Comparison of ENCODE assay signal across 20 cellular contexts in the genomic region with DNA sequence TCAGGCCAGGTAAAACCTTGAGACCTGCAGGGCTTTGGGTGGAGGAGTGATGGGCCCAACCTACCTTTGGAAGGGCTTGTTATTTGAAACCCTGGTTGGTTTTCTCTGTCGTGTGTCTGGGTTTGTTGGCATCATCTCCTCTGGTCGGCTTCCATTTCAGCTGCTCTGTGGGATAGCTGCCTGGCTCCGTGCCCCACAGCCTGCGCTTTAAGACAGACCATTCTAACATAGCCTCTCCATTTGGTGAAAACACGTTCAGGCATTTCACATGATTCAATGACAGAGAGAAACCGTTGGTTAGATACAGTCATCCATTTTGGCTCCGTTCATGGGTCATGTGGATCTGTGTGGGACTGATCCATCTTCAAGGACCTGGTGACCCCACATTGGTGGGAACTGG. TPM values are rescaled to one million over a fixed set of nuclear protein-coding genes. Genes with fewer than 3 reads are reported as not detected.
DNase-seq lines count a peak whose midpoint lies in the region; ATAC-seq, FAIRE-seq and TF ChIP-seq lines count a peak whose summit lies in the region.
"Had no signal": no experiment of that assay in that cellular context is flagged by ENCODE, and none has a peak within 500 bp of the region (broad histone marks: within the 10 kb centered on the region; RNA-seq: fewer than 3 reads in every experiment).

No MANE protein-coding gene starts in this region.

- TF ChIP-seq RAD21 in H1 (IDR thresholded peaks at IDR 0.05 in 1 of 2, conservative IDR thresholded peaks at IDR 0.05 in 1 of 2; ENCODE audit: low read depth in 2 of 2, low read length in 2 of 2) = no peak

- peaks cover 5 to 33% (median 20%) of the 10 kb centered on the region in 4 experiments for H3K36me3 ChIP-seq in H1 (ENCODE audit: control insufficient read depth in 2 of 4, insufficient read depth in 4 of 4, low read length in 3 of 4)
- H3K36me3 ChIP-seq: SJCRH30 had no signal

- ATAC-seq in HG03432 (IDR thresholded peaks at IDR 0.05; ENCODE audit: unreplicated experiment) (no peak), GM19351 (IDR thresholded peaks at IDR 0.05; ENCODE audit: unreplicated experiment) (no peak), HG03045 (IDR thresholded peaks at IDR 0.05; ENCODE audit: unreplicated experiment) (no peak)
- ATAC-seq: GM23338, HCT116, HepG2, Panc1 had no signal

- peaks cover 6 to 30% (median 25%) of the 10 kb centered on the region in 4 experiments; a peak in 6 of 7 replicates for H3K4me1 ChIP-seq in H1 (replicated peaks in 1 of 4; ENCODE audit: control insufficient read depth in 3 of 4, insufficient read depth in 4 of 4, low read length in 3 of 4)
- H3K4me1 ChIP-seq: SJCRH30 had no signal

- peaks cover 18% of the 10 kb centered on the region for H3K36me3 Mint-ChIP-seq in activated T-helper 1 cell treated with anti-CD3 and anti-CD28 coated beads, Interleukin-12 subunit alpha, Interleukin-12 subunit beta, Interleukin-2, Interleukin-4 antibody, amounts not matched to agents 30 ng/mL and 10 ng/mL and 1 ng/mL, durations not matched to agents 14 hours and 24 hours and 36 hours (ENCODE audit: low read depth)
- H3K36me3 Mint-ChIP-seq: CD14-positive monocyte had no signal

- no peaks in the 10 kb centered on the region for H3K79me2 ChIP-seq in H1 (ENCODE audit: control insufficient read depth in 1 of 2, insufficient read depth in 2 of 2, low read length in 2 of 2)

- no peak overlapping the region for H2BK5ac ChIP-seq in H1 (ENCODE audit: low read depth, low read length)

- no peak overlapping the region for H3K4me2 ChIP-seq in H1 (ENCODE audit: insufficient read depth in 1 of 2, low read depth in 2 of 2, low read length in 2 of 2)

- no peaks in the 10 kb centered on the region for H3K9me3 Mint-ChIP-seq in activated T-helper 1 cell treated with anti-CD3 and anti-CD28 coated beads, Interleukin-12 subunit alpha, Interleukin-12 subunit beta, Interleukin-2, Interleukin-4 antibody, amounts not matched to agents 30 ng/mL and 10 ng/mL and 1 ng/mL, durations not matched to agents 14 hours and 24 hours and 36 hours
- H3K9me3 Mint-ChIP-seq: CD14-positive monocyte had no signal

- peaks cover 3% of the 10 kb centered on the region; the same call in 1 of the 2 replicates for H3K23me2 ChIP-seq in H1 (ENCODE audit: low read depth, low read length)

- no peak for TF ChIP-seq EP300 in H1 (IDR thresholded peaks at IDR 0.05; ENCODE audit: borderline replicate concordance in 1 of 2, low read depth in 2 of 2, low read length in 2 of 2)

- no peak overlapping the region for H4K5ac ChIP-seq in H1 (ENCODE audit: insufficient read length, low read depth, low read length)

- POLR2A ChIA-PET in H1 (lab: Charles Lee; ENCODE audit: partially characterized antibody) = interaction anchor here (0.8 kb wide), 1 partner anchor 387 kb away, joined by 3 read pairs; no protein-coding TSS in a partner anchor

- H3K27me3 Mint-ChIP-seq in activated T-helper 1 cell treated with anti-CD3 and anti-CD28 coated beads, Interleukin-12 subunit alpha, Interleukin-12 subunit beta, Interleukin-2, Interleukin-4 antibody, amounts not matched to agents 30 ng/mL and 10 ng/mL and 1 ng/mL, durations not matched to agents 14 hours and 24 hours and 36 hours (ENCODE audit: insufficient read depth) = no peaks in the 10 kb centered on the region

- no peak overlapping the region for H2BK120ac ChIP-seq in H1 (replicated peaks; ENCODE audit: low read depth, low read length)

- H4K20me1 ChIP-seq in H1 (replicated peaks in 1 of 2; ENCODE audit: control insufficient read depth in 1 of 2, insufficient read depth in 2 of 2, low read length in 2 of 2) = no peaks in the 10 kb centered on the region

- FAIRE-seq in H1 (lab: Jason Lieb, UNC) = no peak
- FAIRE-seq: HepG2 had no signal

- H3K27ac ChIP-seq in H1 (ENCODE audit: low read depth, low read length) = no peak overlapping the region
- peak overlapping the region; percentile 41 for H3K27ac ChIP-seq in temporal lobe (ENCODE audit: low read depth, low read length)
- H3K27ac ChIP-seq: SJCRH30 had no signal

- no peak overlapping the region for H2AFZ ChIP-seq in H1 (ENCODE audit: low read length)
- H2AFZ ChIP-seq: GM23338 had no signal

- no peak overlapping the region for H3K4me3 ChIP-seq in H1 (ENCODE audit: extremely low read depth in 1 of 4, insufficient read depth in 2 of 4, low read depth in 3 of 4, low read length in 4 of 4)
- H3K4me3 ChIP-seq: SJCRH30 had no signal

- no peak overlapping the region; the same call in 1 of the 2 replicates for H3K18ac ChIP-seq in H1 (ENCODE audit: extremely low read depth, low read length)

- H3K79me1 ChIP-seq in H1 (ENCODE audit: low read depth, low read length) = no peaks in the 10 kb centered on the region

- no peak overlapping the region for H2BK15ac ChIP-seq in H1 (ENCODE audit: low read length)

- CTCF ChIA-PET in H1 (lab: Charles Lee; ENCODE audit: partially characterized antibody) = interaction anchor here (0.7 to 2.5 kb wide), 4 partner anchors 16 to 312 kb away, joined by 3 to 14 read pairs (median 3); no protein-coding TSS in a partner anchor

- TF ChIP-seq POLR2A in H1 (IDR thresholded peaks at IDR 0.05; ENCODE audit: control extremely low read depth in 1 of 2, low read depth in 2 of 2, low read length in 2 of 2) = no peak

- H3K4ac ChIP-seq in H1 (replicated peaks; ENCODE audit: insufficient read length, low read depth, low read length) = no peak overlapping the region

- no peak overlapping the region for H2BK20ac ChIP-seq in H1 (ENCODE audit: low read length)

- H3K4me1 Mint-ChIP-seq in activated T-helper 1 cell treated with anti-CD3 and anti-CD28 coated beads, Interleukin-12 subunit alpha, Interleukin-12 subunit beta, Interleukin-2, Interleukin-4 antibody, amounts not matched to agents 30 ng/mL and 10 ng/mL and 1 ng/mL, durations not matched to agents 14 hours and 24 hours and 36 hours (ENCODE audit: low read depth) = peaks cover 17% of the 10 kb centered on the region

- H3K56ac ChIP-seq in H1 (replicated peaks; ENCODE audit: insufficient read length, low read depth, low read length) = no peak overlapping the region

- intact Hi-C loops in activated T-helper 1 cell treated with anti-CD3 and anti-CD28 coated beads, Interleukin-12 subunit alpha, Interleukin-12 subunit beta, Interleukin-2, Interleukin-4 antibody, amounts not matched to agents 30 ng/mL and 10 ng/mL and 1 ng/mL, durations not matched to agents 14 hours and 24 hours and 36 hours (cut with micrococcal nuclease) = no loop called here

- H3K23ac ChIP-seq in H1 (ENCODE audit: insufficient read length) = no peak overlapping the region

- H2AK5ac ChIP-seq in H1 (ENCODE audit: low read depth, low read length) = no peak overlapping the region

- WGBS in H1 (ENCODE audit: extremely low coverage in 1 of 2, insufficient coverage in 1 of 2, insufficient read length in 1 of 2, insufficient replicate concordance in 2 of 2, low coverage in 1 of 2, low lambda C conversion rate in 2 of 2, missing lambda C conversion rate in 1 of 2), 2 experiments = 94% methylated on average over 7 of the region's 7 CpGs; no CpG with 5 or more reads in 1 of the 2 experiments

- no peak overlapping the region for H3K9ac ChIP-seq in H1 (replicated peaks in 1 of 4; ENCODE audit: extremely low read depth in 1 of 4, low read depth in 3 of 4, low read length in 3 of 4)

- no peak overlapping the region for H2BK12ac ChIP-seq in H1 (ENCODE audit: low read depth, low read length)

- no peak overlapping the region for H3K14ac ChIP-seq in H1 (ENCODE audit: insufficient read length)

- DNase-seq in activated T-helper 1 cell treated with anti-CD3 and anti-CD28 coated beads, Interleukin-12 subunit alpha, Interleukin-12 subunit beta, Interleukin-2, Interleukin-4 antibody, amounts not matched to agents 30 ng/mL and 10 ng/mL and 1 ng/mL, durations not matched to agents 14 hours and 24 hours and 36 hours (ENCODE audit: low spot score) = no peak
- DNase-seq in H1 (ENCODE audit: low read depth in 1 of 2, low spot score in 2 of 2) = no peak
- DNase-seq in myocyte (ENCODE audit: low read depth) = peak; percentile 91
- DNase-seq in NCI-H69 (lab: John Stamatoyannopoulos, UW) = no peak
- DNase-seq: ACHN, DMS79 treated with DMSO at 0.1 percent for 48 hours, KBM-7, NCI-H1105 treated with DMSO at 0.1 percent for 48 hours, NCI-H1694 treated with DMSO at 0.1 percent for 48 hours, NCI-H2171 treated with DMSO at 0.1 percent for 48 hours, SJCRH30 had no signal

- TF ChIP-seq CTCF in H1 (IDR thresholded peaks at IDR 0.05; ENCODE audit: control extremely low read depth in 1 of 3, insufficient read depth in 1 of 3, low read depth in 1 of 3, low read length in 3 of 3) = no peak

- H3K27ac Mint-ChIP-seq in activated T-helper 1 cell treated with anti-CD3 and anti-CD28 coated beads, Interleukin-12 subunit alpha, Interleukin-12 subunit beta, Interleukin-2, Interleukin-4 antibody, amounts not matched to agents 30 ng/mL and 10 ng/mL and 1 ng/mL, durations not matched to agents 14 hours and 24 hours and 36 hours = peak overlapping the region; percentile 48
- H3K27ac Mint-ChIP-seq: CD14-positive monocyte had no signal

- no peak overlapping the region for H4K8ac ChIP-seq in H1 (ENCODE audit: extremely low read depth, insufficient read depth, low read length)

- H3K27me3 ChIP-seq in H1 (replicated peaks in 1 of 4; ENCODE audit: control insufficient read depth in 3 of 4, extremely low read depth in 1 of 4, insufficient read depth in 3 of 4, low read length in 3 of 4) = no peaks in the 10 kb centered on the region
- H3K27me3 ChIP-seq: SJCRH30 had no signal

- peaks cover 5 to 15% of the 10 kb centered on the region in 2 experiments; a peak in 3 of 4 replicates for H3K9me3 ChIP-seq in H1 (ENCODE audit: insufficient read depth in 2 of 2, low read depth in 1 of 2, low read length in 1 of 2)
- H3K9me3 ChIP-seq: SJCRH30 had no signal

- H3K4me3 Mint-ChIP-seq in activated T-helper 1 cell treated with anti-CD3 and anti-CD28 coated beads, Interleukin-12 subunit alpha, Interleukin-12 subunit beta, Interleukin-2, Interleukin-4 antibody, amounts not matched to agents 30 ng/mL and 10 ng/mL and 1 ng/mL, durations not matched to agents 14 hours and 24 hours and 36 hours = no peak overlapping the region
- H3K4me3 Mint-ChIP-seq: CD14-positive monocyte, GM23338 had no signal

- H4K91ac ChIP-seq in H1 (replicated peaks; ENCODE audit: insufficient read length, low read length) = peak overlapping the region; percentile 7

RNA-seq across cellular contexts. Expression of a gene that starts 37.0 kb away (rescaled TPM):
- total RNA-seq in activated T-helper 1 cell treated with anti-CD3 and anti-CD28 coated beads, Interleukin-12 subunit alpha, Interleukin-12 subunit beta, Interleukin-2, Interleukin-4 antibody, amounts not matched to agents 30 ng/mL and 10 ng/mL and 1 ng/mL, durations not matched to agents 14 hours and 24 hours and 36 hours = not detected in 2 replicates
- 2.2 and 3.0 TPM in 2 replicates for total RNA-seq in H1 (2021; fragmentation: NEBNext Ultra II Directional; extraction: Animal tissue kit (Norgen Biotek cat#: 25700))
- 2.5 and 3.5 TPM in 2 replicates for polyA plus RNA-seq in H1 (2011; rRNA removed)
- polyA plus RNA-seq in H1 (2011; cell fraction: cytosol; rRNA removed) = 3.1 TPM
- 4.6 TPM for polyA plus RNA-seq in H1 (2011; cell fraction: nucleus; rRNA removed)
- 2.3 to 3.7 TPM (median 3.5 TPM) in 4 replicates for polyA plus RNA-seq in H1 (2012, experiment 1 of 2)
- polyA plus RNA-seq in H1 (2012, experiment 2 of 2) = 1.2 TPM
- polyA plus RNA-seq in H1 (2013, experiment 1 of 2) = 1.2 TPM
- polyA plus RNA-seq in H1 (2013, experiment 2 of 2) = 1.4 TPM
- polyA minus RNA-seq in H1 (2011; rRNA and poly(A)+ RNA removed) = 1.4 and 2.0 TPM in 2 replicates
- not detected for polyA minus RNA-seq in H1 (2011; cell fraction: cytosol; rRNA and poly(A)+ RNA removed)
- 1.00 TPM for polyA minus RNA-seq in H1 (2011; cell fraction: nucleus; rRNA and poly(A)+ RNA removed)
- total RNA-seq in myocyte (0.94 and 1.7 TPM in 2 replicates), temporal lobe (3.4 TPM)
- 16.8 TPM for polyA plus RNA-seq in myocyte (2012)
- total RNA-seq: HepG2, SJCRH30 had no signal
- polyA plus RNA-seq: CD14-positive monocyte, HepG2 had no signal
